8 cellular contexts compared by ENCODE assay signal in genomic region chr13:41059466-41059865, GRCh38. TPM values are rescaled to one million over a fixed set of nuclear protein-coding genes. Genes with fewer than 3 reads are reported as not detected.
DNase-seq lines count a peak whose midpoint lies in the region; ATAC-seq and TF ChIP-seq lines count a peak whose summit lies in the region.

No MANE protein-coding gene starts in this region.

- H2AFZ ChIP-seq in mesenchymal stem cell (ENCODE audit: low read depth, low read length): no peak overlapping the region

- peaks cover 28% of the 10 kb centered on the region for H3K36me3 Mint-ChIP-seq in MCF 10A (ENCODE audit: insufficient read depth, unreplicated experiment)

- WGBS in mesenchymal stem cell: 5% methylated on average over 6 of the region's 6 CpGs

- H4K91ac ChIP-seq in mesenchymal stem cell (ENCODE audit: low read length): no peak overlapping the region

- H3K27ac Mint-ChIP-seq in MCF 10A (ENCODE audit: low read depth, unreplicated experiment): peak overlapping the region; percentile 99

- no peak overlapping the region for H3K23ac ChIP-seq in mesenchymal stem cell (ENCODE audit: low read length in 2 of 2)

- no peak for TF ChIP-seq POLR2A in NB4 (IDR thresholded peaks at IDR 0.05; ENCODE audit: extremely low read depth, insufficient read length)
- no peak for TF ChIP-seq POLR2A in vagina (IDR thresholded peaks at IDR 0.05)

- peak overlapping the region; percentile 99 for H3K9ac ChIP-seq in mesenchymal stem cell (ENCODE audit: low read length)

- no peaks in the 10 kb centered on the region for H3K9me3 ChIP-seq in mesenchymal stem cell (ENCODE audit: control insufficient read depth, low read length)
- no peaks in the 10 kb centered on the region for H3K9me3 ChIP-seq in vagina

- peak overlapping the region; percentile 99 for H3K4me3 Mint-ChIP-seq in MCF 10A (ENCODE audit: unreplicated experiment)

- no peak overlapping the region for H2BK15ac ChIP-seq in mesenchymal stem cell (ENCODE audit: low read depth, poor library complexity, severe bottlenecking)

- no peak overlapping the region for H3K14ac ChIP-seq in mesenchymal stem cell (ENCODE audit: low read length in 2 of 2)

- POLR2A ChIA-PET in MCF 10A (lab: Yijun Ruan, JAX): interaction anchor here (0.6 to 9.0 kb wide), 30 partner anchors 10 to 395 kb away, joined by 3 to 283 read pairs (median 5); partner anchors contain the start of genes ELF1, KBTBD6 and MTRF1

- no peak overlapping the region for H2AK5ac ChIP-seq in mesenchymal stem cell (ENCODE audit: low read length, severe bottlenecking)

- H3K36me3 ChIP-seq in mesenchymal stem cell (ENCODE audit: control insufficient read depth in 1 of 2, insufficient read depth in 2 of 2, low read depth in 1 of 2, low read length in 2 of 2) (peaks cover 0 to 15% of the 10 kb centered on the region in 2 experiments), vagina (no peaks in the 10 kb centered on the region)

- no peak overlapping the region for H3K4ac ChIP-seq in mesenchymal stem cell (ENCODE audit: low read depth in 1 of 2, low read length in 2 of 2)

- H3K4me2 ChIP-seq in mesenchymal stem cell (ENCODE audit: low read length, poor library complexity, severe bottlenecking): peak overlapping the region; percentile 73

- TF ChIP-seq CTCF in NB4 (IDR thresholded peaks at IDR 0.05; ENCODE audit: low read depth, low read length) (no peak), MCF 10A (IDR thresholded peaks at IDR 0.05; ENCODE audit: unreplicated experiment) (no peak), vagina (IDR thresholded peaks at IDR 0.05) (no peak)

- no peaks in the 10 kb centered on the region for H3K27me3 Mint-ChIP-seq in MCF 10A (ENCODE audit: insufficient read depth, unreplicated experiment)

- H2BK5ac ChIP-seq in mesenchymal stem cell (ENCODE audit: low read depth, low read length, poor library complexity, severe bottlenecking): peak overlapping the region; percentile 46

- no peak overlapping the region for H2BK12ac ChIP-seq in mesenchymal stem cell (ENCODE audit: low read length in 2 of 2)

- DNase-seq in COLO829 (ENCODE audit: low spot score) (peak; percentile 30), NB4 (ENCODE audit: low read depth) (no peak), MCF 10A (ENCODE audit: unreplicated experiment) (peak; percentile 24), mesenchymal stem cell (peak; percentile 55), vagina (ENCODE audit: extremely low spot score in 2 of 2) (no peak), epidermal melanocyte (ENCODE audit: insufficient read length, low spot score) (no peak), NCI-H345 (lab: John Stamatoyannopoulos, UW) (no peak)

- H2BK120ac ChIP-seq in mesenchymal stem cell (ENCODE audit: low read depth, low read length): no peak overlapping the region

- no TSS peak for BruUV-seq in MCF 10A (replicated peaks; lab: Mats Ljungman, UMichigan)

- CTCF ChIA-PET in MCF 10A (lab: Yijun Ruan, JAX): interaction anchor here (0.6 to 1.2 kb wide), 6 partner anchors 21 to 282 kb away, joined by 3 to 5 read pairs (median 4); partner anchors contain the start of gene ELF1

- H4K8ac ChIP-seq in mesenchymal stem cell (ENCODE audit: low read length): no peak overlapping the region

- intact Hi-C loops in MCF 10A (cut with micrococcal nuclease): loop anchor here (5.0 kb wide), 1 partner anchor 272 kb away; the partner anchor contains the start of gene SLC25A15
- intact Hi-C loops in vagina (cut with DNase I): loop anchor here (10.0 kb wide), 1 partner anchor 135 kb away; no protein-coding TSS in a partner anchor

- ATAC-seq in GM18868 (IDR thresholded peaks at IDR 0.05; ENCODE audit: unreplicated experiment): no peak

- peaks cover 33% of the 10 kb centered on the region for H3K4me1 Mint-ChIP-seq in MCF 10A (ENCODE audit: insufficient read depth, unreplicated experiment)

- H3K9me3 Mint-ChIP-seq in MCF 10A (ENCODE audit: unreplicated experiment): no peaks in the 10 kb centered on the region

- H3K4me1 ChIP-seq in mesenchymal stem cell (ENCODE audit: control insufficient read depth, insufficient read depth, low read depth, low read length): peaks cover 10% of the 10 kb centered on the region
- peaks cover 72% of the 10 kb centered on the region for H3K4me1 ChIP-seq in vagina

- H3K27ac ChIP-seq in mesenchymal stem cell (ENCODE audit: low read length, poor library complexity, severe bottlenecking) (peak overlapping the region; percentile 100), vagina (peak overlapping the region; percentile 95)

- H3K4me3 ChIP-seq in NB4 (ENCODE audit: low read depth, low read length): peak overlapping the region; percentile 90
- H3K4me3 ChIP-seq in mesenchymal stem cell (ENCODE audit: insufficient read depth in 1 of 2, low read depth in 1 of 2, low read length in 2 of 2): peak overlapping the region in 1 of 2 experiments; percentile 85
- H3K4me3 ChIP-seq in vagina: peak overlapping the region; percentile 72 to 75

- H3K18ac ChIP-seq in mesenchymal stem cell (ENCODE audit: low read depth in 1 of 2, low read length in 2 of 2): no peak overlapping the region

- H3K79me1 ChIP-seq in mesenchymal stem cell (replicated peaks; ENCODE audit: low read length, poor library complexity, severe bottlenecking): peaks cover 4% of the 10 kb centered on the region

- no peaks in the 10 kb centered on the region for H3K27me3 ChIP-seq in mesenchymal stem cell (ENCODE audit: control insufficient read depth in 1 of 2, insufficient read depth in 1 of 2, low read length in 2 of 2)
- no peaks in the 10 kb centered on the region for H3K27me3 ChIP-seq in vagina

RNA-seq across cellular contexts. Expression of gene WBP4, which starts 1.8 kb away (rescaled TPM):
- total RNA-seq in MCF 10A (2022) (14.7 and 16.0 TPM in 2 replicates), vagina (13.5 TPM)
- polyA plus RNA-seq in mesenchymal stem cell (2013, experiment 1 of 2): 17.5 TPM
- polyA plus RNA-seq in mesenchymal stem cell (2013, experiment 2 of 2): 17.7 TPM

RNA-seq across cellular contexts. Expression of gene ELF1, which starts 40.4 kb away (rescaled TPM):
- total RNA-seq in MCF 10A (2022) (73.7 and 82.1 TPM in 2 replicates), vagina (101 TPM)
- 50.1 TPM for polyA plus RNA-seq in mesenchymal stem cell (2013, experiment 1 of 2)
- polyA plus RNA-seq in mesenchymal stem cell (2013, experiment 2 of 2): 49.3 TPM

Comparison
In these comparisons a context has a peak if more than half of its experiments do, and no peak if none do; other contexts are left out.
1. DNase-seq: peak in COLO829 (single experiment), MCF 10A (single experiment) and mesenchymal stem cell (single experiment); none in NB4 (single experiment), vagina (0 of 2), epidermal melanocyte (single experiment) and NCI-H345 (single experiment).